In genomic region chrX:9456250-9457074, GRCh38 we compare ENCODE assay signal across 10 cellular contexts. TPM values are rescaled to one million over a fixed set of nuclear protein-coding genes. Genes with fewer than 3 reads are reported as not detected.
DNase-seq lines count a peak whose midpoint lies in the region; ATAC-seq and TF ChIP-seq lines count a peak whose summit lies in the region.
"Had no signal": no experiment of that assay in that cellular context is flagged by ENCODE, and none has a peak within 500 bp of the region (broad histone marks: within the 10 kb centered on the region; RNA-seq: fewer than 3 reads in every experiment).

No MANE protein-coding gene starts in this region.

- no peaks in the 10 kb centered on the region for H3K27me3 ChIP-seq in CD8-positive, alpha-beta memory T cell (ENCODE audit: insufficient read depth, low read length, poor library complexity, severe bottlenecking)

- peak in 3 of 5 donors; percentile 54 to 81 (median 71) for DNase-seq in CD8-positive, alpha-beta memory T cell
- peak; percentile 15 for DNase-seq in NOMO-1 treated with dmso at 0.1 percent for 144 hours (lab: John Stamatoyannopoulos, UW; ENCODE audit: unreplicated experiment)
- peak; percentile 27 for DNase-seq in activated T-helper 2 cell treated with anti-CD3 and anti-CD28 coated beads, Interferon-gamma antibody, Interleukin-2, Interleukin-4, amounts not matched to agents 10 μg/mL and 5 μg/mL and 100 μg/mL, durations not matched to agents 14 hours and 24 hours and 36 hours (ENCODE audit: low spot score)
- peak; percentile 16 for DNase-seq in natural killer cell
- DNase-seq in GM20000 (ENCODE audit: low spot score): no peak
- DNase-seq in HuH-7.5 (ENCODE audit: low spot score): no peak
- DNase-seq: Caco-2, NCI-H187 treated with DMSO at 0.1 percent for 48 hours had no signal

- peak; percentile 84 to 91 (median 89) for ATAC-seq in natural killer cell
- ATAC-seq in HG02571 (IDR thresholded peaks at IDR 0.05; ENCODE audit: unreplicated experiment): no peak
- ATAC-seq in HG02973 (IDR thresholded peaks at IDR 0.05; ENCODE audit: unreplicated experiment): no peak

- no peak overlapping the region for H3K4me3 ChIP-seq in CD8-positive, alpha-beta memory T cell (ENCODE audit: low read length)

- TF ChIP-seq CTCF in natural killer cell (IDR thresholded peaks at IDR 0.05): no peak
- TF ChIP-seq CTCF in GM20000 (IDR thresholded peaks at IDR 0.05; ENCODE audit: extremely low read depth, missing control alignments): no peak

- no peaks in the 10 kb centered on the region for H3K9me3 Mint-ChIP-seq in CD8-positive, alpha-beta memory T cell
- no peaks in the 10 kb centered on the region for H3K9me3 Mint-ChIP-seq in activated T-helper 2 cell treated with anti-CD3 and anti-CD28 coated beads, Interferon-gamma antibody, Interleukin-2, Interleukin-4, amounts not matched to agents 10 μg/mL and 5 μg/mL and 100 μg/mL, durations not matched to agents 14 hours and 24 hours and 36 hours
- H3K9me3 Mint-ChIP-seq in natural killer cell: no peaks in the 10 kb centered on the region

- no peaks in the 10 kb centered on the region for H3K9me3 ChIP-seq in CD8-positive, alpha-beta memory T cell (ENCODE audit: low read length)
- H3K9me3 ChIP-seq: Caco-2 had no signal

- no peaks in the 10 kb centered on the region for H3K36me3 Mint-ChIP-seq in CD8-positive, alpha-beta memory T cell
- H3K36me3 Mint-ChIP-seq in activated T-helper 2 cell treated with anti-CD3 and anti-CD28 coated beads, Interferon-gamma antibody, Interleukin-2, Interleukin-4, amounts not matched to agents 10 μg/mL and 5 μg/mL and 100 μg/mL, durations not matched to agents 14 hours and 24 hours and 36 hours (ENCODE audit: low read depth): no peaks in the 10 kb centered on the region
- no peaks in the 10 kb centered on the region for H3K36me3 Mint-ChIP-seq in natural killer cell

- intact Hi-C loops in activated T-helper 2 cell treated with anti-CD3 and anti-CD28 coated beads, Interferon-gamma antibody, Interleukin-2, Interleukin-4, amounts not matched to agents 10 μg/mL and 5 μg/mL and 100 μg/mL, durations not matched to agents 14 hours and 24 hours and 36 hours (cut with micrococcal nuclease): loop anchor here (1.0 to 2.0 kb wide), 6 partner anchors 8 to 229 kb away; no protein-coding TSS in a partner anchor
- intact Hi-C loops in natural killer cell (cut with micrococcal nuclease): loop anchor here (1.0 to 10.0 kb wide), 2 partner anchors 9 to 292 kb away; partner anchors contain the start of gene TBL1X

- CTCF ChIA-PET in CD8-positive, alpha-beta memory T cell (lab: Charles Lee): no interaction called here

- POLR2A ChIA-PET in CD8-positive, alpha-beta memory T cell (lab: Charles Lee): interaction anchor here (0.7 to 1.7 kb wide), 2 partner anchors 115 to 117 kb away, joined by 4 to 5 read pairs; no protein-coding TSS in a partner anchor

- peak overlapping the region; percentile 30 for H3K27ac ChIP-seq in CD8-positive, alpha-beta memory T cell (ENCODE audit: low read depth, low read length)

- H3K4me3 Mint-ChIP-seq in CD8-positive, alpha-beta memory T cell: peak overlapping the region; percentile 2 to 63 (median 55)
- no peak overlapping the region for H3K4me3 Mint-ChIP-seq in activated T-helper 2 cell treated with anti-CD3 and anti-CD28 coated beads, Interferon-gamma antibody, Interleukin-2, Interleukin-4, amounts not matched to agents 10 μg/mL and 5 μg/mL and 100 μg/mL, durations not matched to agents 14 hours and 24 hours and 36 hours (ENCODE audit: low read depth)
- peak overlapping the region; percentile 38 for H3K4me3 Mint-ChIP-seq in natural killer cell

- peak overlapping the region; percentile 85 to 99 (median 94) for H3K27ac Mint-ChIP-seq in CD8-positive, alpha-beta memory T cell
- H3K27ac Mint-ChIP-seq in activated T-helper 2 cell treated with anti-CD3 and anti-CD28 coated beads, Interferon-gamma antibody, Interleukin-2, Interleukin-4, amounts not matched to agents 10 μg/mL and 5 μg/mL and 100 μg/mL, durations not matched to agents 14 hours and 24 hours and 36 hours: peak overlapping the region; percentile 90
- peak overlapping the region; percentile 80 to 89 for H3K27ac Mint-ChIP-seq in natural killer cell

- H3K4me1 Mint-ChIP-seq in CD8-positive, alpha-beta memory T cell: peaks cover 11 to 24% (median 19%) of the 10 kb centered on the region in 3 donors
- peaks cover 28% of the 10 kb centered on the region for H3K4me1 Mint-ChIP-seq in activated T-helper 2 cell treated with anti-CD3 and anti-CD28 coated beads, Interferon-gamma antibody, Interleukin-2, Interleukin-4, amounts not matched to agents 10 μg/mL and 5 μg/mL and 100 μg/mL, durations not matched to agents 14 hours and 24 hours and 36 hours (ENCODE audit: low read depth)
- peaks cover 10 to 23% of the 10 kb centered on the region in 2 donors for H3K4me1 Mint-ChIP-seq in natural killer cell

- H3K4me1 ChIP-seq in CD8-positive, alpha-beta memory T cell (ENCODE audit: insufficient read depth, low read length): peaks cover 25% of the 10 kb centered on the region
- H3K4me1 ChIP-seq: Caco-2 had no signal

- H3K36me3 ChIP-seq in CD8-positive, alpha-beta memory T cell (ENCODE audit: insufficient read depth, low read length): no peaks in the 10 kb centered on the region

- no peaks in the 10 kb centered on the region for H3K27me3 Mint-ChIP-seq in CD8-positive, alpha-beta memory T cell
- H3K27me3 Mint-ChIP-seq in activated T-helper 2 cell treated with anti-CD3 and anti-CD28 coated beads, Interferon-gamma antibody, Interleukin-2, Interleukin-4, amounts not matched to agents 10 μg/mL and 5 μg/mL and 100 μg/mL, durations not matched to agents 14 hours and 24 hours and 36 hours (ENCODE audit: low read depth): no peaks in the 10 kb centered on the region
- H3K27me3 Mint-ChIP-seq in natural killer cell (ENCODE audit: low read depth in 2 of 2): no peaks in the 10 kb centered on the region

RNA-seq across cellular contexts. Expression of gene TBL1X, which starts 8.4 kb away (rescaled TPM):
- total RNA-seq in CD8-positive, alpha-beta memory T cell: 10 to 100 TPM; 21.3 to 25.0 TPM
- 16.1 TPM for polyA plus RNA-seq in CD8-positive, alpha-beta memory T cell
- 49.0 and 53.2 TPM in 2 replicates for total RNA-seq in activated T-helper 2 cell treated with anti-CD3 and anti-CD28 coated beads, Interferon-gamma antibody, Interleukin-2, Interleukin-4, amounts not matched to agents 10 μg/mL and 5 μg/mL and 100 μg/mL, durations not matched to agents 14 hours and 24 hours and 36 hours
- 10 to 100 TPM; 21.9 to 43.8 (median 32.7) TPM for total RNA-seq in natural killer cell

Comparison
In these comparisons a context has a peak if more than half of its experiments do, and no peak if none do; other contexts are left out.
1. DNase-seq: peak in CD8-positive, alpha-beta memory T cell (3 of 5), NOMO-1 treated with dmso at 0.1 percent for 144 hours (single experiment), activated T-helper 2 cell treated with anti-CD3 and anti-CD28 coated beads, Interferon-gamma antibody, Interleukin-2, Interleukin-4, amounts not matched to agents 10 μg/mL and 5 μg/mL and 100 μg/mL, durations not matched to agents 14 hours and 24 hours and 36 hours (single experiment) and natural killer cell (single experiment); none in GM20000 (single experiment) and HuH-7.5 (single experiment).
2. ATAC-seq: peak in natural killer cell (3 of 3); none in HG02571 (single experiment) and HG02973 (single experiment).
3. Peak in every context shown above with its lines, with median percentiles within 50 percentile points of each other: H3K27ac Mint-ChIP-seq.